10 cellular contexts compared by ENCODE assay signal in the genomic region with DNA sequence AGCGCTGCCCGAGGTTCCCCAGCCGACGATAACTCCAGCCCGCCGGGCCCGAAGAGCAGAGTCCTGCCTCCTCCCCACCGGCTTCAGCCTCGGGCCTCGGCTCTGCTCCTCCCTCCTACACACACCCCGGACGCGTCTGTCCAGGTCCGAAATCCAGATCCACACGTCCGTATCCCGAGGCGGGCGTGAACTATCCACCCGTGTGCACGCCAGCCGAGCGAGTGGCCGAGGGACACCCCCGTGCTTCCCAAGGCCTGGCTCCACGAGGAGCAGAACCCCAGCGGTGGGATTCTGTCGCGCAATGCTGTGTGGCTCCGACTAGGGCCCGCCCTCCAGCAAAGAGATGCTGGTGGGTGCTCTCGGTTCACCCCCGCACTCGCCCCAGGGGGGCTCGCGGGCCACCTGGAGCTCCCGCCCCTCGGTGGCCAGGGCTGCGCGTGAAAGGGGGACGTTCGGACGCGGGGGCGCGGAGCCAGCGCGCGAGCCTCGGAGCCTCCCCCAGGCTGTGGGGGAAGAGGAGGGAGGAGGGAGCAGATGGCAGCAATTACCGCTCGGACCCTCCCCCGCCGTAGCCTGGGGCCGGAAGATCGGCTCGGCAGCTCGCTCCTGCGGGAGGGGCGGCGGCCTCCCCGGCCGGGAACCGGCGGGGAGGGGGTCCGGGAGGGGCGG. TPM values are rescaled to one million over a fixed set of nuclear protein-coding genes. Genes with fewer than 3 reads are reported as not detected.
DNase-seq lines count a peak whose midpoint lies in the region; ATAC-seq and TF ChIP-seq lines count a peak whose summit lies in the region.
"Had no signal": no experiment of that assay in that cellular context is flagged by ENCODE, and none has a peak within 500 bp of the region (broad histone marks: within the 10 kb centered on the region; RNA-seq: fewer than 3 reads in every experiment).

No MANE protein-coding gene starts in this region.

- in situ Hi-C loops in brain microvascular endothelial cell (cut with HindIII; ENCODE audit: low pct_ligation_motif_present, low sequenced_read_pairs): no loop called here

- TF ChIP-seq CTCF in brain microvascular endothelial cell (IDR thresholded peaks at IDR 0.05; ENCODE audit: low read depth, low read length, missing control alignments) (no peak), lower leg skin (IDR thresholded peaks at IDR 0.05) (no peak), testis (IDR thresholded peaks at IDR 0.05) (no peak)

- TF ChIP-seq POLR2A in lower leg skin (IDR thresholded peaks at IDR 0.05) (no peak), testis (IDR thresholded peaks at IDR 0.05) (no peak)

- intact Hi-C loops in lower leg skin (cut with DNase I; ENCODE audit: low total_unique reads): no loop called here
- intact Hi-C loops in testis (cut with DNase I; ENCODE audit: low total_unique reads): no loop called here

- H3K9me3 ChIP-seq in testis: no peaks in the 10 kb centered on the region
- H3K9me3 ChIP-seq: thyroid gland had no signal

- H3K27ac ChIP-seq in brain microvascular endothelial cell: no peak overlapping the region
- no peak overlapping the region for H3K27ac ChIP-seq in testis

- peak in 2 of 3 experiments; percentile 80 to 82 for DNase-seq in NCI-H1417 (lab: John Stamatoyannopoulos, UW)
- DNase-seq in NCI-H1417 treated with DMSO at 0.1 percent for 48 hours (lab: John Stamatoyannopoulos, UW): no peak
- no peak for DNase-seq in brain microvascular endothelial cell
- DNase-seq in lower leg skin (ENCODE audit: low spot score in 2 of 2): no peak
- no peak for DNase-seq in testis
- no peak for DNase-seq in T-helper 2 cell
- DNase-seq in COLO829 (ENCODE audit: low spot score): no peak
- DNase-seq: thyroid gland had no signal

- H3K36me3 ChIP-seq in brain microvascular endothelial cell (replicated peaks) (no peaks in the 10 kb centered on the region), testis (ENCODE audit: low read depth, missing control alignments) (no peaks in the 10 kb centered on the region)
- H3K36me3 ChIP-seq: thyroid gland had no signal

- ATAC-seq in HG03442 (IDR thresholded peaks at IDR 0.05; ENCODE audit: unreplicated experiment): no peak

- H3K4me3 ChIP-seq in brain microvascular endothelial cell (ENCODE audit: low read depth, low read length): peak overlapping the region; percentile 54
- H3K4me3 ChIP-seq in lower leg skin (ENCODE audit: low read depth, poor library complexity, severe bottlenecking): peak overlapping the region; percentile 21
- H3K4me3 ChIP-seq in testis: peak overlapping the region; percentile 33 to 59

- 5 to 7% methylated on average over 35 to 37 of the region's 67 CpGs for WGBS in lower leg skin, 2 donors
- WGBS in testis, 2 donors: 0 to 3% methylated on average over 9 to 54 of the region's 67 CpGs

- H3K27me3 ChIP-seq in brain microvascular endothelial cell (replicated peaks) (peaks cover 31% of the 10 kb centered on the region), testis (no peaks in the 10 kb centered on the region)

- peaks cover 5% of the 10 kb centered on the region for H3K4me1 ChIP-seq in testis

RNA-seq across cellular contexts. Expression of gene ANKRD33, which starts 18.9 kb away (rescaled TPM):
- total RNA-seq in lower leg skin (not detected), testis (under 1 TPM in 1 of 2 donors, not detected in 1; 0.68 TPM)
- polyA plus RNA-seq in testis (ENCODE audit: insufficient read depth, low read depth, low replicate concordance): 0.25 TPM
- total RNA-seq: T-helper 2 cell treated with Interferon-gamma antibody and Interleukin-4, amounts not matched to agents 100 ng/mL and 5 ng/mL, for 36 hours; thyroid gland had no signal

RNA-seq across cellular contexts. Expression of gene FIGNL2, which starts 20.4 kb away (rescaled TPM):
- total RNA-seq in lower leg skin (under 1 TPM in 3 of 4 donors, not detected in 1; 0.17 to 0.49 (median 0.29) TPM), testis (1 to 10 TPM; 1.7 to 2.1 TPM)
- polyA plus RNA-seq in testis (ENCODE audit: insufficient read depth, low read depth, low replicate concordance): 1.1 TPM

RNA-seq across cellular contexts. Expression of gene ACVRL1, which starts 38.3 kb away (rescaled TPM):
- 10 to 100 TPM; 12.9 to 99.8 (median 39.9) TPM for total RNA-seq in lower leg skin
- total RNA-seq in testis: 1 to 10 TPM; 9.1 to 9.5 TPM
- polyA plus RNA-seq in testis (ENCODE audit: insufficient read depth, low read depth, low replicate concordance): 9.9 TPM
- total RNA-seq: T-helper 2 cell treated with Interferon-gamma antibody and Interleukin-4, amounts not matched to agents 100 ng/mL and 5 ng/mL, for 36 hours had no signal

Comparison
In these comparisons a context has a peak if more than half of its experiments do, and no peak if none do; other contexts are left out.
1. DNase-seq: peak in NCI-H1417 (2 of 3); none in NCI-H1417 treated with DMSO at 0.1 percent for 48 hours (single experiment), brain microvascular endothelial cell (single experiment), lower leg skin (0 of 2), testis (single experiment), T-helper 2 cell (0 of 5) and COLO829 (single experiment).
2. Peak in every context shown above with its lines, with median percentiles within 50 percentile points of each other: H3K4me3 ChIP-seq.